8 cellular contexts compared by ENCODE assay signal in the genomic region with DNA sequence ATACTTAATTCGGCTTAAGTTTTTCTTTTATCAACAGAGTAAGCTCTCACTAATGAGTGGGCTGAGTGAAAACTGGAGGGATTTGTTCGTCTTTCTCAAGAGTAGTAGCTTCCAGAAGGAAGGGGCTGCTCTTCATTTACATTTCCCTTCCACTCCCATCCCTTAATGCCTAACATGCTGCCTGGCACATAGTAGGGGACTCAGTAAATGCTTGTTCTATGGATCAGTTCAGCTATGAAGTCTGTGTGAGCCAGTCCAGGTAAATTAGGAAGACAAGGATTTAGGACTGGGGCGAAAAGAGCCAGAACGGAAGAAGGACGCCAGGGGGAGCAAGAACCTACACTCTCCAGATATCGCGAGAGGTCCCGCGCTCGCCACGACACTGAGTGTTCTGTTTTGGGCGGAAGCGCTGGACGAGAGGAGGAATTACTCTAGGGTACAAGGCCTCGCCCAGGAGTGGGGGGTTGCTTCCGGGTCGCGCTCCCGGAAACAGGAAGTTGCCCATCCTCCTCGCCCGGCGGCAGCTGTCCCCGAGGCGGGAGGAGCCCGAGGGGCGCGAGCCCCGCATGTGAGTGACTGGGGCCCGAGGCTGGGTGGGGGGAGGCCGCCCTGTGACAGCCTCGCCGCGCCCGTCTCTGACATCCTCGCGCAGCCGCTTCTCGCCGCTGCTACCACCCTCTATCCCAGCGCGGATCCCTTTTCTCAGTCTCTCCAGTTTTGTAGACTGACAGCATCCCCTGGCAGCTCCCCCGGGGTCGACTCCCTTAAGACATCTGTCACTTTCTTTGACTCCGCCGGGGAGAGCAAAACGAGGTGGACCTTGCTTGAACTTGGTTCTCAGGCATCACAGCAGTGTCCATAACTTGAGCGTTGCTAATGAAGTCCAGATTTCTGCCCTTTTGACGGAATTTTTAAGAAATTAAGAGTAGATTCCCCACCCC.
A peak's percentile ranks its signal among the peaks of the same experiment; 100 is the strongest.
DNase-seq lines count a peak whose midpoint lies in the region; ATAC-seq lines count a peak whose summit lies in the region.

A gene with protein sequence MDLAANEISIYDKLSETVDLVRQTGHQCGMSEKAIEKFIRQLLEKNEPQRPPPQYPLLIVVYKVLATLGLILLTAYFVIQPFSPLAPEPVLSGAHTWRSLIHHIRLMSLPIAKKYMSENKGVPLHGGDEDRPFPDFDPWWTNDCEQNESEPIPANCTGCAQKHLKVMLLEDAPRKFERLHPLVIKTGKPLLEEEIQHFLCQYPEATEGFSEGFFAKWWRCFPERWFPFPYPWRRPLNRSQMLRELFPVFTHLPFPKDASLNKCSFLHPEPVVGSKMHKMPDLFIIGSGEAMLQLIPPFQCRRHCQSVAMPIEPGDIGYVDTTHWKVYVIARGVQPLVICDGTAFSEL (plus strand): TSS at position 492 of the 941 bp plus-strand sequence. CDS start 13,493 bp downstream, outside the sequence.

- DNase-seq in C1 segment of cervical spinal cord (lab: John Stamatoyannopoulos, UW) (peak; percentile 69 to 98 (median 96)), GM19240 (ENCODE audit: insufficient read length, low spot score) (peak; percentile 74), NCI-H524 treated with DMSO at 0.1 percent for 48 hours (lab: John Stamatoyannopoulos, UW) (peak; percentile 92), kidney tubule cell (ENCODE audit: low spot score) (peak; percentile 98)
- DNase-seq in activated CD4-positive, alpha-beta T cell treated with anti-CD3 and anti-CD28 coated beads for 4 hours: peak; percentile 97 to 98
- DNase-seq in stimulated activated CD4-positive, alpha-beta T cell treated with anti-CD3 and anti-CD28 coated beads, Interleukin-1b, Interleukin-23, amount 100 ng/mL, for 24 hours (ENCODE audit: low read depth in 4 of 4, low spot score in 1 of 4): peak; percentile 91 to 96 (median 94)

- peak within 1 kb of the TSS; percentile 94 for H3K27ac ChIP-seq in cingulate gyrus (ENCODE audit: low read depth, low read length)

- ATAC-seq in HG03460 (IDR thresholded peaks at IDR 0.05; ENCODE audit: unreplicated experiment): peak; percentile 98

Comparison
In these comparisons a context has a peak if more than half of its experiments do, and no peak if none do; other contexts are left out.
1. Peak in every context shown above with its lines: DNase-seq, ATAC-seq and H3K27ac ChIP-seq.